ENCODE assay signal across 10 cellular contexts in genomic region chr15:96328101-96328958, GRCh38. TPM values are rescaled to one million over a fixed set of nuclear protein-coding genes. Genes with fewer than 3 reads are reported as not detected.
DNase-seq lines count a peak whose midpoint lies in the region; ATAC-seq and TF ChIP-seq lines count a peak whose summit lies in the region.
"Had no signal": no experiment of that assay in that cellular context is flagged by ENCODE, and none has a peak within 500 bp of the region (broad histone marks: within the 10 kb centered on the region; RNA-seq: fewer than 3 reads in every experiment).

No MANE protein-coding gene starts in this region.

- intact Hi-C loops in colonic mucosa (cut with DNase I) (loop anchor here (10.0 kb wide), 1 partner anchor 906 kb away; no protein-coding TSS in a partner anchor), tibial artery (cut with DNase I; ENCODE audit: low total_unique reads) (loop anchor here (5.0 kb wide), 1 partner anchor 1001 kb away; no protein-coding TSS in a partner anchor)

- no peak for ATAC-seq in HG03175 (IDR thresholded peaks at IDR 0.05; ENCODE audit: unreplicated experiment)

- H3K27ac ChIP-seq in colonic mucosa (peak overlapping the region; percentile 7), tibial artery (peak overlapping the region; percentile 96 to 100)

- peaks cover 25% of the 10 kb centered on the region for H3K27me3 ChIP-seq in colonic mucosa
- no peaks in the 10 kb centered on the region for H3K27me3 ChIP-seq in tibial artery

- H3K27ac Mint-ChIP-seq in HFFc6 (peak overlapping the region; percentile 84), mesothelial cell of epicardium (peak overlapping the region; percentile 99)

- no peak overlapping the region for H3K9ac ChIP-seq in colonic mucosa (ENCODE audit: low read depth in 2 of 2, low read length in 2 of 2)

- no peaks in the 10 kb centered on the region for H3K36me3 ChIP-seq in colonic mucosa
- peaks cover 15 to 18% (median 16%) of the 10 kb centered on the region in 3 donors for H3K36me3 ChIP-seq in tibial artery

- peaks cover 38% of the 10 kb centered on the region for H3K4me1 Mint-ChIP-seq in HFFc6 (ENCODE audit: low read depth)
- peaks cover 45% of the 10 kb centered on the region for H3K4me1 Mint-ChIP-seq in mesothelial cell of epicardium

- TF ChIP-seq CTCF in HFFc6 (IDR thresholded peaks at IDR 0.05) (no peak), colonic mucosa (IDR thresholded peaks at IDR 0.05) (no peak), mesothelial cell of epicardium (IDR thresholded peaks at IDR 0.05; ENCODE audit: unreplicated experiment) (no peak), tibial artery (IDR thresholded peaks at IDR 0.05) (no peak)

- H3K4me3 ChIP-seq in colonic mucosa (no peak overlapping the region), tibial artery (peak overlapping the region; percentile 92 to 97)

- H3K4me1 ChIP-seq in colonic mucosa (no peaks in the 10 kb centered on the region), tibial artery (peaks cover 0 to 27% (median 12%) of the 10 kb centered on the region in 4 donors)

- H3K36me3 Mint-ChIP-seq in HFFc6 (ENCODE audit: low read depth) (peaks cover 39% of the 10 kb centered on the region), mesothelial cell of epicardium (peaks cover 6% of the 10 kb centered on the region)

- H3K9me3 Mint-ChIP-seq in HFFc6, result peaks cover 15% of the 10 kb centered on the region
- H3K9me3 Mint-ChIP-seq in mesothelial cell of epicardium, result no peaks in the 10 kb centered on the region

- H3K4me3 Mint-ChIP-seq in HFFc6, result peak overlapping the region; percentile 98
- H3K4me3 Mint-ChIP-seq in mesothelial cell of epicardium, result peak overlapping the region; percentile 96

- no peaks in the 10 kb centered on the region for H3K9me3 ChIP-seq in colonic mucosa
- H3K9me3 ChIP-seq in tibial artery, result no peaks in the 10 kb centered on the region

- H3K27me3 Mint-ChIP-seq in HFFc6 (ENCODE audit: insufficient read depth), result peaks cover 21% of the 10 kb centered on the region
- H3K27me3 Mint-ChIP-seq in mesothelial cell of epicardium (ENCODE audit: low read depth), result no peaks in the 10 kb centered on the region

- no peak for DNase-seq in HFFc6
- DNase-seq in colonic mucosa, result no peak
- no peak for DNase-seq in mesothelial cell of epicardium (ENCODE audit: low spot score in 2 of 2, unreplicated experiment in 2 of 2)
- no peak for DNase-seq in tibial artery
- no peak for DNase-seq in glomerular visceral epithelial cell (ENCODE audit: extremely low spot score)
- no peak for DNase-seq in midbrain (lab: John Stamatoyannopoulos, UW)
- DNase-seq: aorta; NCI-H69; stimulated activated naive CD4-positive, alpha-beta T cell treated with Interleukin-2 at 50 U/mL for 16 hours had no signal

RNA-seq across cellular contexts. Expression of gene NR2F2, which starts 2.2 kb away (rescaled TPM):
- 100 to 1,000 TPM; 120 to 168 (median 142) TPM for total RNA-seq in HFFc6 (2021; fragmentation: NEBNext Ultra II Directional; extraction: Animal tissue kit (Norgen Biotek cat#: 25700))
- total RNA-seq in colonic mucosa, result 10 to 100 TPM; 25.7 to 35.0 TPM
- total RNA-seq in mesothelial cell of epicardium, result 126 to 134 TPM (median 128 TPM) in 3 replicates
